Comparison of ENCODE assay signal across 1 cellular context in the genomic region with DNA sequence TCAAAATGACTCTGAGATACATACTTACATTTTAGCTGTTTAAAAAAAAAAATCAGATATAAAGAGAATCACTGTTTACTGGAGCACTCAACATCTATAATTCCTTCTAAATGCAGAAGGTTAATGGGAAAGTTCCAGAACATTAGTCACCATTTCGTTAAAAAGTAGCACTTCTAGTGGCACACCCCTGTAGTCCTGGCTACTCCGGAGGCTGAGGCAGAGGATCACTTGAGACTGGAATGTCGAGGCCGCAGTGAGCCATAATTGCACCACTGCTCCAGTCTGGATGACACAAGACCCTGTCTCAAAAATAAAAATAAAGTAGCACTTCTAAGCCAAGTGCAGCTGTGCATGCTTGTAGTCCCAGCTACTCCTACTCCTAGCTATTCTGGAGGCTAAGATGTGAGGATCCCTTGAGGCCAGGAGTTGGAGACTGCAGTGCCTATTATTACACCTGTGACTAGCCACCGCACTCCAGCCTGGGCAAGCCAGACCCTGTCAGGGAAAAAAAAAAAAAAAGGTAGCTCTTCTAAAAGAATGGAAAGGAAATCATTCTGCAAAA.
TF ChIP-seq lines count a peak whose summit lies in the region.

No MANE protein-coding gene starts in this region.

TF ChIP-seq in endothelial cell of umbilical vein, 7 proteins besides CTCF, POLR2A, EP300 and RAD21:
- TF ChIP-seq FOS (IDR thresholded peaks at IDR 0.05; ENCODE audit: borderline replicate concordance, insufficient read depth, low read length) = no peak
- no peak for TF ChIP-seq MYC (IDR thresholded peaks at IDR 0.05; ENCODE audit: low read depth, low read length)
- TF ChIP-seq POLR2AphosphoS5 (IDR thresholded peaks at IDR 0.05; ENCODE audit: insufficient read depth, low read depth, low read length) = no peak
- TF ChIP-seq EZH2 (IDR thresholded peaks at IDR 0.05; ENCODE audit: borderline replicate concordance, low read depth, low read length, severe bottlenecking) = no peak
- no peak for TF ChIP-seq GATA2 (IDR thresholded peaks at IDR 0.05; ENCODE audit: insufficient read depth, insufficient read length, low read depth, low read length)
- TF ChIP-seq, protein P1, sequence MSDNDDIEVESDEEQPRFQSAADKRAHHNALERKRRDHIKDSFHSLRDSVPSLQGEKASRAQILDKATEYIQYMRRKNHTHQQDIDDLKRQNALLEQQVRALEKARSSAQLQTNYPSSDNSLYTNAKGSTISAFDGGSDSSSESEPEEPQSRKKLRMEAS (IDR thresholded peaks at IDR 0.05; ENCODE audit: insufficient read depth, insufficient read length) = no peak
- TF ChIP-seq JUN (IDR thresholded peaks at IDR 0.05; ENCODE audit: borderline replicate concordance, insufficient read depth, insufficient read length, low read depth) = no peak
